ENCODE assay signal across 12 cellular contexts in genomic region chr9:135697226-135697625, GRCh38. TPM values are rescaled to one million over a fixed set of nuclear protein-coding genes. Genes with fewer than 3 reads are reported as not detected.
"Had no signal": no experiment of that assay in that cellular context is flagged by ENCODE, and none has a peak within 500 bp of the region (broad histone marks: within the 10 kb centered on the region; RNA-seq: fewer than 3 reads in every experiment).

No MANE protein-coding gene starts in this region.

- H3K9ac ChIP-seq: KMS-11 had no signal

- H3K27ac Mint-ChIP-seq: IgD-negative memory B cell had no signal

- H3K4me3 ChIP-seq: K562 had no signal

- ATAC-seq: HepG2, K562 had no signal

- H3K4me2 ChIP-seq: KMS-11 had no signal

- FAIRE-seq: HepG2, HTR-8/SVneo, K562 had no signal

- DNase-seq: IMR-90, Karpas-422, KBM-7, KG1 had no signal

- H3K27ac ChIP-seq: HL-60, KMS-11 had no signal

- H3K27me3 Mint-ChIP-seq: IgD-negative memory B cell had no signal

- H3K36me3 Mint-ChIP-seq: IgD-negative memory B cell had no signal

- H3K4me3 Mint-ChIP-seq: IgD-negative memory B cell had no signal

RNA-seq across cellular contexts. Expression of gene SOHLH1, which starts 2.1 kb away (rescaled TPM):
- total RNA-seq: HT-29, HT1080, IMR-90 had no signal
- polyA plus RNA-seq: IgD-negative memory B cell, IMR-90 had no signal

RNA-seq across cellular contexts. Expression of gene KCNT1, which starts 4.8 kb away (rescaled TPM):
- total RNA-seq: HepG2, HT-29, HT1080, IMR-90 had no signal
- polyA plus RNA-seq: HepG2, IgD-negative memory B cell, IMR-90, K562 had no signal

RNA-seq across cellular contexts. Expression of gene LCN9, which starts 34.1 kb away (rescaled TPM):
- total RNA-seq: HepG2, HT-29, HT1080, IMR-90, K562 had no signal
- polyA plus RNA-seq: HepG2, IgD-negative memory B cell, IMR-90, K562 had no signal

RNA-seq across cellular contexts. Expression of gene GLT6D1, which starts 57.9 kb away (rescaled TPM):
- total RNA-seq: HepG2, HT-29, HT1080, IMR-90, K562 had no signal
- polyA plus RNA-seq: HepG2, IgD-negative memory B cell, IMR-90, K562 had no signal
